ENCODE assay signal across 16 cellular contexts in the genomic region with DNA sequence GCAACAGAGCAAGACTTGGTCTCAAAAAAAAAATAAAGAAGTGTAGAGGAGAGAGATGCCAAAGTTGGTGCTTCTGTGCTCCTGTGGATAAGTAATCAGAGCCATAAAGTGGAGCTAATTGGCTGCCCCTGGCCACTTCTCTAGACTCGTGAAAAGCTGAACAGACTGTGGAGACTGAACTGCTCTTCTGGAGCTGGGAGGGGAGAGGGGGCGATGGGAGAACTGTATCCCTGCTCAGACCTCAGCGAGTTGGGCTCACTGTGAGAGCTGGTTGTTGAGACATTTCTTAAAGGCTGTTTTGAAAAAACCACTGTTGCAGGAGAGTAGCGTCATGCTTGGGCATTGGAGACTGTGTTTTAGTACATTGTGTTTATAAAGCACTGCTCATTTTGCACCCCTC.
DNase-seq lines count a peak whose midpoint lies in the region; ATAC-seq and TF ChIP-seq lines count a peak whose summit lies in the region.
"Had no signal": no experiment of that assay in that cellular context is flagged by ENCODE, and none has a peak within 500 bp of the region (broad histone marks: within the 10 kb centered on the region; RNA-seq: fewer than 3 reads in every experiment).

No MANE protein-coding gene starts in this region.

- no peak for TF ChIP-seq CTCF in nephron progenitor cell (IDR thresholded peaks at IDR 0.05)
- no peak for TF ChIP-seq CTCF in thyroid gland (IDR thresholded peaks at IDR 0.05)

- intact Hi-C loops in thyroid gland (cut with DNase I), result no loop called here

- H3K4me3 Mint-ChIP-seq in activated CD8-positive, alpha-beta memory T cell treated with anti-CD3 and anti-CD28 coated beads, Interleukin-2, amount 10 ng/mL, durations not matched to agents 7 days and 5 days, result no peak overlapping the region
- no peak overlapping the region for H3K4me3 Mint-ChIP-seq in nephron progenitor cell
- H3K4me3 Mint-ChIP-seq: activated CD4-positive, alpha-beta T cell treated with anti-CD3 and anti-CD28 coated beads for 36 hours; activated naive CD4-positive, alpha-beta T cell treated with anti-CD3 and anti-CD28 coated beads for 36 hours; CD14-positive monocyte had no signal

- H3K27ac ChIP-seq in caudate nucleus (ENCODE audit: low read depth, low read length) (peak overlapping the region; percentile 75), thyroid gland (peak overlapping the region; percentile 82 to 96 (median 93))

- no peak overlapping the region for H3K27ac Mint-ChIP-seq in activated CD8-positive, alpha-beta memory T cell treated with anti-CD3 and anti-CD28 coated beads, Interleukin-2, amount 10 ng/mL, durations not matched to agents 7 days and 5 days
- peak overlapping the region; percentile 27 for H3K27ac Mint-ChIP-seq in nephron progenitor cell
- H3K27ac Mint-ChIP-seq: activated CD4-positive, alpha-beta T cell treated with anti-CD3 and anti-CD28 coated beads for 36 hours; activated naive CD4-positive, alpha-beta T cell treated with anti-CD3 and anti-CD28 coated beads for 36 hours had no signal

- no peaks in the 10 kb centered on the region for H3K36me3 Mint-ChIP-seq in activated CD8-positive, alpha-beta memory T cell treated with anti-CD3 and anti-CD28 coated beads, Interleukin-2, amount 10 ng/mL, durations not matched to agents 7 days and 5 days
- peaks cover 35% of the 10 kb centered on the region for H3K36me3 Mint-ChIP-seq in nephron progenitor cell (ENCODE audit: low read depth)

- H3K4me3 ChIP-seq in thyroid gland (replicated peaks in 1 of 3), result no peak overlapping the region
- H3K4me3 ChIP-seq: K562 had no signal

- peaks cover 15% of the 10 kb centered on the region for H3K4me1 Mint-ChIP-seq in activated CD8-positive, alpha-beta memory T cell treated with anti-CD3 and anti-CD28 coated beads, Interleukin-2, amount 10 ng/mL, durations not matched to agents 7 days and 5 days
- H3K4me1 Mint-ChIP-seq in nephron progenitor cell, result peaks cover 65% of the 10 kb centered on the region

- no peak for ATAC-seq in activated CD8-positive, alpha-beta memory T cell treated with anti-CD3 and anti-CD28 coated beads, Interleukin-2, amount 10 ng/mL, durations not matched to agents 7 days and 5 days
- ATAC-seq: activated CD4-positive, alpha-beta T cell treated with anti-CD3 and anti-CD28 coated beads for 36 hours; K562 had no signal

- H3K9me3 ChIP-seq in thyroid gland, result no peaks in the 10 kb centered on the region

- no peaks in the 10 kb centered on the region for H3K27me3 Mint-ChIP-seq in activated CD8-positive, alpha-beta memory T cell treated with anti-CD3 and anti-CD28 coated beads, Interleukin-2, amount 10 ng/mL, durations not matched to agents 7 days and 5 days
- peaks cover 2% of the 10 kb centered on the region for H3K27me3 Mint-ChIP-seq in nephron progenitor cell (ENCODE audit: low read depth, poor library complexity)
- H3K27me3 Mint-ChIP-seq: activated CD4-positive, alpha-beta T cell treated with anti-CD3 and anti-CD28 coated beads for 36 hours had no signal

- peak; percentile 17 for DNase-seq in activated CD8-positive, alpha-beta memory T cell treated with anti-CD3 and anti-CD28 coated beads for 24 hours
- DNase-seq in activated CD8-positive, alpha-beta memory T cell treated with anti-CD3 and anti-CD28 coated beads, Interleukin-2, amount 10 ng/mL, durations not matched to agents 7 days and 5 days, result no peak
- DNase-seq in caudate nucleus (lab: John Stamatoyannopoulos, UW) (no peak), nephron progenitor cell (no peak), thyroid gland (peak; percentile 82 to 89)
- no peak for DNase-seq in activated T-cell treated with anti-CD3 and anti-CD28 coated beads, Interleukin-2, amount 50 U/mL, for 48 hours
- DNase-seq in activated CD4-positive, CD25-positive, alpha-beta regulatory T cell treated with anti-CD3 and anti-CD28 coated beads, Interleukin-2, amount 50 U/mL, for 72 hours, result no peak
- no peak for DNase-seq in stimulated activated CD4-positive, alpha-beta T cell treated with anti-CD3 and anti-CD28 coated beads, Interleukin-1b, Interleukin-23, amount 100 ng/mL, for 48 hours
- DNase-seq: activated CD4-positive, alpha-beta T cell treated with anti-CD3 and anti-CD28 coated beads for 36 hours; activated naive CD4-positive, alpha-beta T cell treated with anti-CD3 and anti-CD28 coated beads for 36 hours; NCI-H2107; NCI-H526 treated with DMSO at 0.1 percent for 48 hours; OCI-M1; stimulated activated CD4-positive, alpha-beta T cell treated with anti-CD3 and anti-CD28 coated beads, Interleukin-4, amount 100 ng/mL, for 1 hour had no signal

- peak in 1 of 2 donors; percentile 47 for TF ChIP-seq POLR2A in thyroid gland (IDR thresholded peaks at IDR 0.05)

- no peaks in the 10 kb centered on the region for H3K27me3 ChIP-seq in thyroid gland

- 43% methylated on average over 4 of the region's 4 CpGs for WGBS in thyroid gland, 2 donors

- H3K4me1 ChIP-seq in thyroid gland, result peaks cover 81 to 89% of the 10 kb centered on the region in 2 donors

- H3K36me3 ChIP-seq in thyroid gland, result no peaks in the 10 kb centered on the region

- H3K9me3 Mint-ChIP-seq in activated CD8-positive, alpha-beta memory T cell treated with anti-CD3 and anti-CD28 coated beads, Interleukin-2, amount 10 ng/mL, durations not matched to agents 7 days and 5 days (ENCODE audit: low read depth), result no peaks in the 10 kb centered on the region
- H3K9me3 Mint-ChIP-seq in nephron progenitor cell, result no peaks in the 10 kb centered on the region
- H3K9me3 Mint-ChIP-seq: activated naive CD4-positive, alpha-beta T cell treated with anti-CD3 and anti-CD28 coated beads for 36 hours; CD14-positive monocyte had no signal

- CTCF ChIA-PET in activated CD8-positive, alpha-beta memory T cell treated with anti-CD3 and anti-CD28 coated beads, Interleukin-2, amount 10 ng/mL, durations not matched to agents 7 days and 5 days (lab: Charles Lee), result no interaction called here

Comparison
In these comparisons a context has a peak if more than half of its experiments do, and no peak if none do; other contexts are left out.
1. DNase-seq: peak in activated CD8-positive, alpha-beta memory T cell treated with anti-CD3 and anti-CD28 coated beads for 24 hours (single experiment) and thyroid gland (2 of 2); none in activated CD8-positive, alpha-beta memory T cell treated with anti-CD3 and anti-CD28 coated beads, Interleukin-2, amount 10 ng/mL, durations not matched to agents 7 days and 5 days (single experiment), caudate nucleus (0 of 61), nephron progenitor cell (single experiment), activated T-cell treated with anti-CD3 and anti-CD28 coated beads, Interleukin-2, amount 50 U/mL, for 48 hours (0 of 2), activated CD4-positive, CD25-positive, alpha-beta regulatory T cell treated with anti-CD3 and anti-CD28 coated beads, Interleukin-2, amount 50 U/mL, for 72 hours (single experiment) and stimulated activated CD4-positive, alpha-beta T cell treated with anti-CD3 and anti-CD28 coated beads, Interleukin-1b, Interleukin-23, amount 100 ng/mL, for 48 hours (single experiment).